8 cellular contexts compared by ENCODE assay signal in genomic region chr18:44681039-44681595, GRCh38. TPM values are rescaled to one million over a fixed set of nuclear protein-coding genes. Genes with fewer than 3 reads are reported as not detected.
DNase-seq lines count a peak whose midpoint lies in the region; ATAC-seq and TF ChIP-seq lines count a peak whose summit lies in the region.

No MANE protein-coding gene starts in this region.

- peaks cover 4% of the 10 kb centered on the region for H3K27me3 Mint-ChIP-seq in HFFc6 (ENCODE audit: insufficient read depth)

- H2BK5ac ChIP-seq in mesenchymal stem cell (ENCODE audit: low read depth, low read length, poor library complexity, severe bottlenecking): no peak overlapping the region

- no peaks in the 10 kb centered on the region for H3K9me3 ChIP-seq in BE2C
- no peaks in the 10 kb centered on the region for H3K9me3 ChIP-seq in mesenchymal stem cell (ENCODE audit: control insufficient read depth, low read length)
- no peaks in the 10 kb centered on the region for H3K9me3 ChIP-seq in vagina

- H2BK15ac ChIP-seq in mesenchymal stem cell (ENCODE audit: low read depth, poor library complexity, severe bottlenecking): no peak overlapping the region

- H2AK5ac ChIP-seq in mesenchymal stem cell (ENCODE audit: low read length, severe bottlenecking): no peak overlapping the region

- in situ Hi-C loops in brain microvascular endothelial cell (cut with HindIII; ENCODE audit: low pct_ligation_motif_present, low sequenced_read_pairs): no loop called here

- under 1% methylated on average over 15 of the region's 18 CpGs for WGBS in mesenchymal stem cell

- no peaks in the 10 kb centered on the region for H3K27me3 ChIP-seq in BE2C
- no peaks in the 10 kb centered on the region for H3K27me3 ChIP-seq in brain microvascular endothelial cell (replicated peaks)
- H3K27me3 ChIP-seq in mesenchymal stem cell (ENCODE audit: control insufficient read depth in 1 of 2, insufficient read depth in 1 of 2, low read length in 2 of 2): no peaks in the 10 kb centered on the region
- no peaks in the 10 kb centered on the region for H3K27me3 ChIP-seq in vagina

- no peak overlapping the region for H2AFZ ChIP-seq in mesenchymal stem cell (ENCODE audit: low read depth, low read length)

- TF ChIP-seq CTCF in BE2C (IDR thresholded peaks at IDR 0.05; ENCODE audit: low read depth, low read length) (no peak), HFFc6 (IDR thresholded peaks at IDR 0.05) (no peak), brain microvascular endothelial cell (IDR thresholded peaks at IDR 0.05; ENCODE audit: low read depth, low read length, missing control alignments) (no peak), vagina (IDR thresholded peaks at IDR 0.05) (no peak)

- peaks cover 12% of the 10 kb centered on the region for H3K79me1 ChIP-seq in mesenchymal stem cell (replicated peaks; ENCODE audit: low read length, poor library complexity, severe bottlenecking)

- H3K14ac ChIP-seq in mesenchymal stem cell (ENCODE audit: low read length in 2 of 2): no peak overlapping the region

- H3K18ac ChIP-seq in mesenchymal stem cell (ENCODE audit: low read depth in 1 of 2, low read length in 2 of 2): no peak overlapping the region

- H4K8ac ChIP-seq in mesenchymal stem cell (ENCODE audit: low read length): peak overlapping the region; percentile 16

- H2BK12ac ChIP-seq in mesenchymal stem cell (ENCODE audit: low read length in 2 of 2): no peak overlapping the region

- no peak overlapping the region for H3K27ac ChIP-seq in brain microvascular endothelial cell
- peak overlapping the region; percentile 85 for H3K27ac ChIP-seq in mesenchymal stem cell (ENCODE audit: low read length, poor library complexity, severe bottlenecking)
- peak overlapping the region; percentile 96 for H3K27ac ChIP-seq in vagina

- H3K36me3 ChIP-seq in BE2C (no peaks in the 10 kb centered on the region), brain microvascular endothelial cell (replicated peaks) (no peaks in the 10 kb centered on the region), mesenchymal stem cell (ENCODE audit: control insufficient read depth in 1 of 2, insufficient read depth in 2 of 2, low read depth in 1 of 2, low read length in 2 of 2) (no peaks in the 10 kb centered on the region), vagina (no peaks in the 10 kb centered on the region)

- H3K36me3 Mint-ChIP-seq in HFFc6 (ENCODE audit: low read depth): no peaks in the 10 kb centered on the region

- H3K9me3 Mint-ChIP-seq in HFFc6: no peaks in the 10 kb centered on the region

- no peak overlapping the region for H2BK120ac ChIP-seq in mesenchymal stem cell (ENCODE audit: low read depth, low read length)

- peak overlapping the region; percentile 91 for H3K9ac ChIP-seq in mesenchymal stem cell (ENCODE audit: low read length)

- no peak overlapping the region for H4K91ac ChIP-seq in mesenchymal stem cell (ENCODE audit: low read length)

- H3K4me1 ChIP-seq in BE2C (no peaks in the 10 kb centered on the region), mesenchymal stem cell (ENCODE audit: control insufficient read depth, insufficient read depth, low read depth, low read length) (peaks cover 8% of the 10 kb centered on the region), vagina (peaks cover 56% of the 10 kb centered on the region)

- H3K27ac Mint-ChIP-seq in HFFc6: no peak overlapping the region

- no peak for TF ChIP-seq POLR2A in vagina (IDR thresholded peaks at IDR 0.05)

- DNase-seq in BE2C: no peak
- no peak for DNase-seq in HFFc6
- DNase-seq in brain microvascular endothelial cell: no peak
- DNase-seq in mesenchymal stem cell: no peak
- no peak for DNase-seq in vagina (ENCODE audit: extremely low spot score in 2 of 2)
- no peak for DNase-seq in AG08396 (ENCODE audit: low spot score)
- DNase-seq in T1000 (lab: John Stamatoyannopoulos, UW): no peak

- H3K4me3 Mint-ChIP-seq in HFFc6: peak overlapping the region; percentile 79

- H3K4me1 Mint-ChIP-seq in HFFc6 (ENCODE audit: low read depth): no peaks in the 10 kb centered on the region; the same call in none of the 2 replicates

- no peak overlapping the region for H3K23ac ChIP-seq in mesenchymal stem cell (ENCODE audit: low read length in 2 of 2)

- ATAC-seq in HG02852 (IDR thresholded peaks at IDR 0.05; ENCODE audit: unreplicated experiment): no peak

- no peak overlapping the region for H3K4ac ChIP-seq in mesenchymal stem cell (ENCODE audit: low read depth in 1 of 2, low read length in 2 of 2)

- intact Hi-C loops in vagina (cut with DNase I): loop anchor here (10.0 kb wide), 1 partner anchor 94 kb away; no protein-coding TSS in a partner anchor

- peak overlapping the region; percentile 82 for H3K4me2 ChIP-seq in mesenchymal stem cell (ENCODE audit: low read length, poor library complexity, severe bottlenecking)

- H3K4me3 ChIP-seq in BE2C (ENCODE audit: low read depth, low read length): peak overlapping the region; percentile 74
- H3K4me3 ChIP-seq in brain microvascular endothelial cell (ENCODE audit: low read depth, low read length): peak overlapping the region; percentile 70
- peak overlapping the region; percentile 56 to 88 for H3K4me3 ChIP-seq in mesenchymal stem cell (ENCODE audit: insufficient read depth in 1 of 2, low read depth in 1 of 2, low read length in 2 of 2)
- H3K4me3 ChIP-seq in vagina: peak overlapping the region; percentile 67 to 94

RNA-seq across cellular contexts. Expression of gene SETBP1, which starts 0.4 kb away (rescaled TPM):
- 6.5 TPM for polyA plus RNA-seq in BE2C (2012; ENCODE audit: insufficient read depth, insufficient read length, low read depth)
- total RNA-seq in HFFc6 (2021; fragmentation: NEBNext Ultra II Directional; extraction: Animal tissue kit (Norgen Biotek cat#: 25700)): under 1 TPM; 0.03 to 0.40 (median 0.09) TPM
- polyA plus RNA-seq in mesenchymal stem cell (2013, experiment 1 of 2): 4.5 TPM
- polyA plus RNA-seq in mesenchymal stem cell (2013, experiment 2 of 2): 4.5 TPM
- total RNA-seq in vagina: 38.1 TPM

Comparison
In these comparisons a context has a peak if more than half of its experiments do, and no peak if none do; other contexts are left out.
1. RNA of gene SETBP1, which starts 0.4 kb away (total RNA-seq): 38.1 TPM in vagina (single experiment); 0.03 to 0.40 TPM in HFFc6; every median in the first group is over 10 times any median in the second.
2. Peak in every context shown above with its lines, with median percentiles within 50 percentile points of each other: H3K4me3 ChIP-seq.